ENCODE assay signal across 8 cellular contexts in genomic region chr17:68258890-68259435, GRCh38. TPM values are rescaled to one million over a fixed set of nuclear protein-coding genes. Genes with fewer than 3 reads are reported as not detected.
DNase-seq lines count a peak whose midpoint lies in the region; ATAC-seq and TF ChIP-seq lines count a peak whose summit lies in the region.
"Not testable (repeated sequence)": the region's sequence is repeated elsewhere in the genome, so short reads cannot be mapped to it uniquely, and the experiment has no call there.

No MANE protein-coding gene starts in this region.

- WGBS in ovary, 3 donors, result 4 to 5% (median 5%) methylated on average over 26 to 39 of the region's 42 CpGs
- WGBS in suprapubic skin, result 6% methylated on average over 13 of the region's 42 CpGs

- H3K4me1 ChIP-seq in ovary (ENCODE audit: insufficient read depth), result not testable (repeated sequence)
- peaks cover 13% of the 10 kb centered on the region for H3K4me1 ChIP-seq in suprapubic skin

- H3K27ac ChIP-seq in ovary (peak overlapping the region in 1 of 2 donors; percentile 57), suprapubic skin (peak overlapping the region; percentile 62)

- H3K27ac Mint-ChIP-seq in T-cell, result peak overlapping the region; percentile 92 to 94
- H3K27ac Mint-ChIP-seq in glutamatergic neuron (ENCODE audit: unreplicated experiment), result peak overlapping the region; percentile 68

- H3K4me3 Mint-ChIP-seq in T-cell, result peak overlapping the region; percentile 61 to 68 (median 62)
- peak overlapping the region; percentile 74 for H3K4me3 Mint-ChIP-seq in glutamatergic neuron (ENCODE audit: unreplicated experiment)

- H3K4me1 Mint-ChIP-seq in T-cell (peaks cover 70 to 81% (median 78%) of the 10 kb centered on the region in 3 donors), glutamatergic neuron (ENCODE audit: low read depth, unreplicated experiment) (peaks cover 19% of the 10 kb centered on the region)

- not testable (repeated sequence) for H3K36me3 ChIP-seq in ovary
- H3K36me3 ChIP-seq in suprapubic skin, result peaks cover 27% of the 10 kb centered on the region

- ATAC-seq in GM21825 (IDR thresholded peaks at IDR 0.05; ENCODE audit: unreplicated experiment) (peak; percentile 91), T-cell (replicated peaks in 1 of 4) (peak; percentile 91 to 96 (median 92))

- not testable (repeated sequence) for TF ChIP-seq POLR2A in ovary (IDR thresholded peaks at IDR 0.05); suprapubic skin (IDR thresholded peaks at IDR 0.05)

- not testable (repeated sequence) for TF ChIP-seq EP300 in ovary (IDR thresholded peaks at IDR 0.05); suprapubic skin (IDR thresholded peaks at IDR 0.05)

- H3K9me3 Mint-ChIP-seq in T-cell; glutamatergic neuron (ENCODE audit: unreplicated experiment): not testable (repeated sequence)

- not testable (repeated sequence) for H3K27me3 ChIP-seq in ovary, suprapubic skin

- TF ChIP-seq CTCF in glutamatergic neuron (IDR thresholded peaks at IDR 0.05; ENCODE audit: partially characterized antibody, unreplicated experiment); ovary (IDR thresholded peaks at IDR 0.05); suprapubic skin (IDR thresholded peaks at IDR 0.05): not testable (repeated sequence)

- POLR2A ChIA-PET in T-cell (lab: Charles Lee), result interaction anchor here in 1 of 2 donors (1.1 kb wide), 2 partner anchors 10 to 54 kb away, joined by 3 read pairs; no protein-coding TSS in a partner anchor

- not testable (repeated sequence) for H3K9me3 ChIP-seq in ovary, suprapubic skin

- peaks cover 20% of the 10 kb centered on the region for H3K36me3 Mint-ChIP-seq in T-cell
- not testable (repeated sequence) for H3K36me3 Mint-ChIP-seq in glutamatergic neuron (ENCODE audit: unreplicated experiment)

- CTCF ChIA-PET in T-cell (lab: Charles Lee), result interaction anchor here in 1 of 2 donors (1.3 kb wide), 1 partner anchor 173 kb away, joined by 4 read pairs; no protein-coding TSS in a partner anchor

- H3K4me3 ChIP-seq in GM08714 (ENCODE audit: low read length) (peak overlapping the region; percentile 45; the same call in 1 of the 2 replicates), suprapubic skin (peak overlapping the region; percentile 22)
- not testable (repeated sequence) for H3K4me3 ChIP-seq in ovary

- DNase-seq in HT-29 (ENCODE audit: low spot score), result peak; percentile 38
- peak; percentile 38 to 85 (median 76) for DNase-seq in T-cell
- DNase-seq in activated naive CD4-positive, alpha-beta T cell treated with Interleukin-2 at 50 U/mL for 16 hours, result peak; percentile 80
- peak; percentile 76 for DNase-seq in glutamatergic neuron
- DNase-seq in ovary, result peak in 4 of 5 donors; percentile 23 to 72 (median 52)
- not testable (repeated sequence) for DNase-seq in suprapubic skin (ENCODE audit: low spot score in 2 of 2)

- not testable (repeated sequence) for H3K27me3 Mint-ChIP-seq in T-cell; glutamatergic neuron (ENCODE audit: unreplicated experiment)

- intact Hi-C loops in ovary (cut with DNase I), result not testable (repeated sequence)

RNA-seq across cellular contexts. Expression of gene AMZ2, which starts 11.1 kb away (rescaled TPM):
- 12.4 and 20.0 TPM in 2 replicates for total RNA-seq in HT-29 (2014; rRNA removed; shearing (Covaris generic))
- total RNA-seq in T-cell, result 10 to 100 TPM; 50.9 to 81.8 (median 60.5) TPM
- total RNA-seq in glutamatergic neuron (ENCODE audit: unreplicated experiment), result 68.5 TPM
- 10 to 100 TPM; 30.4 to 69.6 (median 61.6) TPM for total RNA-seq in ovary
- polyA plus RNA-seq in ovary, result 100 to 1,000 TPM in 1 of 2 donors, 10 to 100 TPM in 1; 58.8 to 131 TPM
- 10 to 100 TPM; 35.8 to 47.1 (median 41.5) TPM for total RNA-seq in suprapubic skin

RNA-seq across cellular contexts. Expression of gene SLC16A6, which starts 32.0 kb away (rescaled TPM):
- total RNA-seq in HT-29 (2014; rRNA removed; shearing (Covaris generic)), result 1.3 TPM in 1 of 2 replicates, not detected in the other
- total RNA-seq in T-cell (10 to 100 TPM in 1 of 5 donors, 1 to 10 TPM in 4; 4.4 to 10.5 (median 7.0) TPM), glutamatergic neuron (ENCODE audit: unreplicated experiment) (0.25 TPM), ovary (10 to 100 TPM in 1 of 7 donors, 1 to 10 TPM in 3, under 1 TPM in 3; 0.46 to 11.3 (median 1.4) TPM), suprapubic skin (1 to 10 TPM; 2.7 to 10.0 (median 5.1) TPM)
- 1 to 10 TPM in 1 of 2 donors, under 1 TPM in 1; 0.12 to 1.1 TPM for polyA plus RNA-seq in ovary

RNA-seq across cellular contexts. Expression of gene ARSG, which starts 32.3 kb away (rescaled TPM):
- total RNA-seq in HT-29 (2014; rRNA removed; shearing (Covaris generic)), result 2.0 and 2.1 TPM in 2 replicates
- total RNA-seq in T-cell (10 to 100 TPM; 14.5 to 22.9 (median 17.8) TPM), glutamatergic neuron (ENCODE audit: unreplicated experiment) (1.9 TPM), ovary (10 to 100 TPM in 5 of 7 donors, 1 to 10 TPM in 2; 6.7 to 18.5 (median 11.1) TPM), suprapubic skin (10 to 100 TPM in 3 of 4 donors, 1 to 10 TPM in 1; 7.7 to 12.7 (median 10.7) TPM)
- 10 to 100 TPM in 1 of 2 donors, 1 to 10 TPM in 1; 5.2 to 19.8 TPM for polyA plus RNA-seq in ovary
